In the genomic region with DNA sequence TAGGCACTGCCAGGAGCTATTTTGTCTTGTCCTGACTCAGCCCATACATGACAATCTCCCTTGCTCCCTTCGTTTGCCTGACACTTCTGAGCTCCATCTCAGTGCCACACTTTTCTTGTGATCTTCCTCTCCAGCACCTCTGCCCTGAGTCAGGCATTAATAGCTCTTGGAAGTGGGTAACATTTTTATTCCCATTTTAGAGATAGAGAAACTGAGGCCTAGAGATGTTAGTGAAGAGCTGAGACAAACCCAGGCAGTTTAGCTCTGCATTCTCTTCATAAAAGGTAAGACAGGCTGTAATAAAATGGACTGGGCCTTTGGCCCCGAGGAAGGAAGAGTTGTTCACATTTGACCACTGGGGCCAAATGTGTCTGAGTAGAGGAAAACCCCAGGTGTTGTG, we compare ENCODE assay signal across 11 cellular contexts.
"Had no signal": no experiment of that assay in that cellular context is flagged by ENCODE, and none has a peak within 500 bp of the region (broad histone marks: within the 10 kb centered on the region; RNA-seq: fewer than 3 reads in every experiment).

No MANE protein-coding gene starts in this region.

- H3K4me3 ChIP-seq: GM23248, GM23338, HAP-1 had no signal

- H3K9ac ChIP-seq: GM23248 had no signal

- DNase-seq: GM23248, GOT3, H7, H9, HCEC 1CT, HFFc6 had no signal

- H3K4me2 ChIP-seq: GM23338 had no signal

- H3K27ac ChIP-seq: GM23248 had no signal

- FAIRE-seq: H1, H54 had no signal

- H3K36me3 ChIP-seq: HAP-1 had no signal

- H2AFZ ChIP-seq: GM23248, GM23338 had no signal

- ATAC-seq: GM23338, HCT116 had no signal

- H3K4me1 ChIP-seq: HAP-1 had no signal

- H3K9me3 ChIP-seq: HAP-1 had no signal
